In the genomic region with DNA sequence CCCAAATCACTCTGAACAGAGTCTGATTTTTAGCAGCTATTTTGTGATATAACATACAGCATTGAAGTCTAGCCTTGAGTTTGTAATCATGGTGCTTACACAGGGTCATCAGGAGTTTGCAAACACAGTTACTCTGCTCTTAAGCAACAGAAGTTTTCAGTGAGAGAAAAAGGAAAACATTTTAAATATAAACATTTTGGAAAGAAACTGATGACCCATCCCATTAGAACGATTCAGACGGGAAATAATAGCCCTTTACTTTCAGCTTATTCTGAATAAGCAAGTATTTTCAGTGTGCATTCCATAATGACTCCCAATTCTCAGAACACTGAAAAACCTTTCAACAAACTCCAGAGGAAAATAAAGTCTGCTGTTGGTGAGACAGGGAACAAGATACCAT, we compare ENCODE assay signal across 1 cellular context.
TF ChIP-seq lines count a peak whose summit lies in the region.

No MANE protein-coding gene starts in this region.

TF ChIP-seq in SK-N-SH, 30 proteins besides CTCF, POLR2A, EP300 and RAD21 (continued from another document):
- TF ChIP-seq, protein P1, sequence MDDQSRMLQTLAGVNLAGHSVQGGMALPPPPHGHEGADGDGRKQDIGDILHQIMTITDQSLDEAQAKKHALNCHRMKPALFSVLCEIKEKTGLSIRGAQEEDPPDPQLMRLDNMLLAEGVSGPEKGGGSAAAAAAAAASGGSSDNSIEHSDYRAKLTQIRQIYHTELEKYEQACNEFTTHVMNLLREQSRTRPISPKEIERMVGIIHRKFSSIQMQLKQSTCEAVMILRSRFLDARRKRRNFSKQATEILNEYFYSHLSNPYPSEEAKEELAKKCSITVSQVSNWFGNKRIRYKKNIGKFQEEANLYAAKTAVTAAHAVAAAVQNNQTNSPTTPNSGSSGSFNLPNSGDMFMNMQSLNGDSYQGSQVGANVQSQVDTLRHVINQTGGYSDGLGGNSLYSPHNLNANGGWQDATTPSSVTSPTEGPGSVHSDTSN (IDR thresholded peaks at IDR 0.05) = no peak
- no peak for TF ChIP-seq SMC3 (IDR thresholded peaks at IDR 0.05; ENCODE audit: low read depth, low read length)
- TF ChIP-seq, protein P2, sequence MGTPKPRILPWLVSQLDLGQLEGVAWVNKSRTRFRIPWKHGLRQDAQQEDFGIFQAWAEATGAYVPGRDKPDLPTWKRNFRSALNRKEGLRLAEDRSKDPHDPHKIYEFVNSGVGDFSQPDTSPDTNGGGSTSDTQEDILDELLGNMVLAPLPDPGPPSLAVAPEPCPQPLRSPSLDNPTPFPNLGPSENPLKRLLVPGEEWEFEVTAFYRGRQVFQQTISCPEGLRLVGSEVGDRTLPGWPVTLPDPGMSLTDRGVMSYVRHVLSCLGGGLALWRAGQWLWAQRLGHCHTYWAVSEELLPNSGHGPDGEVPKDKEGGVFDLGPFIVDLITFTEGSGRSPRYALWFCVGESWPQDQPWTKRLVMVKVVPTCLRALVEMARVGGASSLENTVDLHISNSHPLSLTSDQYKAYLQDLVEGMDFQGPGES (IDR thresholded peaks at IDR 0.05; ENCODE audit: low read depth, low read length) = no peak
